ENCODE assay signal across 9 cellular contexts in genomic region chr14:46344327-46344937, GRCh38.
DNase-seq lines count a peak whose midpoint lies in the region; ATAC-seq and TF ChIP-seq lines count a peak whose summit lies in the region.
"Had no signal": no experiment of that assay in that cellular context is flagged by ENCODE, and none has a peak within 500 bp of the region (broad histone marks: within the 10 kb centered on the region; RNA-seq: fewer than 3 reads in every experiment).

No MANE protein-coding gene starts in this region.

- ATAC-seq in HG02623 (IDR thresholded peaks at IDR 0.05; ENCODE audit: unreplicated experiment) (peak; percentile 91), left ventricle myocardium superior (no peak)

- peaks cover 0 to 5% (median 0%) of the 10 kb centered on the region in 8 donors for H3K9me3 ChIP-seq in spleen

- no peaks in the 10 kb centered on the region for H3K36me3 ChIP-seq in spleen

- TF ChIP-seq POLR2A in spleen (IDR thresholded peaks at IDR 0.05): no peak

- intact Hi-C loops in spleen (cut with DNase I; ENCODE audit: low total_unique reads): no loop called here
- intact Hi-C loops in left ventricle myocardium superior (cut with micrococcal nuclease): no loop called here

- H3K4me3 ChIP-seq in GM12864 (ENCODE audit: low read depth, low read length) (no peak overlapping the region), choroid plexus epithelial cell (ENCODE audit: low read depth, low read length) (no peak overlapping the region), retinal pigment epithelial cell (ENCODE audit: low read length) (no peak overlapping the region), spleen (no peak overlapping the region)

- H3K27me3 ChIP-seq in spleen (replicated peaks in 1 of 7): no peaks in the 10 kb centered on the region

- WGBS in spleen, 5 donors: 43 to 61% (median 46%) methylated on average over 4 of the region's 4 CpGs

- peak; percentile 65 for TF ChIP-seq CTCF in GM12864 (IDR thresholded peaks at IDR 0.05; ENCODE audit: low read depth, low read length, missing control alignments)
- peak; percentile 51 for TF ChIP-seq CTCF in choroid plexus epithelial cell (conservative IDR thresholded peaks at IDR 0.05; ENCODE audit: low read depth, low read length)
- peak; percentile 77 for TF ChIP-seq CTCF in retinal pigment epithelial cell (conservative IDR thresholded peaks at IDR 0.05; ENCODE audit: low read depth, low read length)
- peak in 3 of 11 experiments; percentile 19 to 32 (median 22) for TF ChIP-seq CTCF in spleen (IDR thresholded peaks at IDR 0.05 in 8 of 11, conservative IDR thresholded peaks at IDR 0.05 in 3 of 11)

- no peaks in the 10 kb centered on the region for H3K4me1 ChIP-seq in spleen

- DNase-seq in GM12864 (ENCODE audit: low read depth) (no peak), NCI-H345 treated with DMSO at 0.1 percent for 48 hours (lab: John Stamatoyannopoulos, UW; ENCODE audit: unreplicated experiment) (peak; percentile 3), choroid plexus epithelial cell (ENCODE audit: low read depth) (peak; percentile 28), retinal pigment epithelial cell (ENCODE audit: low read depth) (peak; percentile 6), spleen (no peak), NCI-H2227 treated with DMSO at 0.1 percent for 48 hours (lab: John Stamatoyannopoulos, UW) (no peak), left ventricle myocardium superior (no peak)
- DNase-seq: naive B cell had no signal

- H3K27ac ChIP-seq in spleen: no peak overlapping the region

Comparison
In these comparisons a context has a peak if more than half of its experiments do, and no peak if none do; other contexts are left out.
1. DNase-seq: peak in NCI-H345 treated with DMSO at 0.1 percent for 48 hours (single experiment), choroid plexus epithelial cell (single experiment) and retinal pigment epithelial cell (single experiment); none in GM12864 (single experiment), spleen (single experiment), NCI-H2227 treated with DMSO at 0.1 percent for 48 hours (single experiment) and left ventricle myocardium superior (single experiment).